In the genomic region with DNA sequence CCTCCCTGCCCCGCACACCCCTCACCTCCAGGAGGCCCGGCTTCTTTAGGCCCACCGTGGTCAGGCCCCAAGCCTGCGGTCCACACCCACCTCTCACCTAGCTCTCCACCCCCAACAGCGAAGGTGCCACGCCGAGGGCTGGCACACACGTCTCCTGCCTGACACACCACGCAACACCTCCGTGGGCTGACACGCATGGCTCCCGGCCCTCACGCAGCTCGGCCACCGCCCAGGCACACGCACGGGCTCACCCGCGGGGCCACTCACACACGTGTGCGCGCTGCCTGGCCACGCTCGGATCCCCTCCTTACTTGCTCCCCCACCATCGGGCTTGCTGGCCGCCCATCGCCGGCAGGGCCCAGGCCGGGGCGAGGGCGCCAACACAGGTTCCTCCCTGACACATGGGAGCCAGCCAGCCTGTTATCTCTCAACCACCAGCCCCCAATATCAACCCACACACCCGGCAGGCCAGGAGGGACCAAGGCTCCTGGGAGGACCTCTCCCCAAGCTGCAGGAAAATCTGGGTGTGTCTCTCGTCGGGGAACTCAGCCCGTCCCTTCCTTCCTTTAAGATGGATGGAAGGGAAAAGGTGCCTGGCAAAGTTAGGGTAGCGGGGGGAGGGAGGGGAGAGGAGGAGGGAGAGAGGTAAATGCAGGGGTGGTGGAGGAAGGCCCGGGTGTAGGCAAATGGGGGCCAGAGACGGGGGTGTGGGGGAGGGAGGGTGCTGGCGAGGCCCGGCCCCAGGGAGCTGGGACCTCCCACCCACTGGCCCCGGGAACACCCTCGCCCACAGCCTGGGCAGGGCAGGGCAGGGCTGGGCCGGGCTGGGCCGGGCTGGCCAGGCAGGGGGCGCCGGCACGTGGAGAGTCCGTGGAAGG, we compare ENCODE assay signal across 8 cellular contexts. TPM values are rescaled to one million over a fixed set of nuclear protein-coding genes. Genes with fewer than 3 reads are reported as not detected.
DNase-seq lines count a peak whose midpoint lies in the region; ATAC-seq, FAIRE-seq and TF ChIP-seq lines count a peak whose summit lies in the region.

No MANE protein-coding gene starts in this region.

- H3K27ac ChIP-seq in Peyer's patch = peak overlapping the region; percentile 98 to 99 (median 98)
- H3K27ac ChIP-seq in adrenal gland = peak overlapping the region in 4 of 5 donors; percentile 65 to 93 (median 80)
- H3K27ac ChIP-seq in small intestine (ENCODE audit: low read depth in 1 of 2, low read length in 1 of 2) = peak overlapping the region; percentile 96 to 97

- DNase-seq in NCI-H2227 (lab: John Stamatoyannopoulos, UW; ENCODE audit: unreplicated experiment) (peak; percentile 50), NCI-H2227 treated with DMSO at 0.1 percent for 48 hours (lab: John Stamatoyannopoulos, UW) (no peak), Peyer's patch (peak; percentile 29 to 70 (median 57)), adrenal gland (peak in 5 of 7 donors; percentile 31 to 57 (median 36)), small intestine (peak; percentile 43), D721Med (ENCODE audit: insufficient read length, low spot score) (no peak)

- H3K36me3 ChIP-seq in Peyer's patch (peaks cover 0 to 32% (median 0%) of the 10 kb centered on the region in 3 donors), adrenal gland (replicated peaks in 1 of 2) (peaks cover 0 to 32% of the 10 kb centered on the region in 2 donors), small intestine (ENCODE audit: control insufficient read depth in 2 of 2, insufficient read depth in 2 of 2, low read length in 2 of 2) (peaks cover 4 to 6% of the 10 kb centered on the region in 2 donors)

- peak overlapping the region; percentile 80 to 98 (median 97) for H3K4me3 ChIP-seq in Peyer's patch
- H3K4me3 ChIP-seq in adrenal gland = peak overlapping the region; percentile 45 to 94 (median 54)
- H3K4me3 ChIP-seq in iPS-11a (ENCODE audit: low read depth, low read length) = peak overlapping the region; percentile 72
- peak overlapping the region; percentile 58 to 80 for H3K4me3 ChIP-seq in small intestine (ENCODE audit: low read depth in 1 of 2, low read length in 2 of 2)

- TF ChIP-seq CTCF in Peyer's patch (IDR thresholded peaks at IDR 0.05) (peak in 1 of 6 experiments; percentile 12), adrenal gland (IDR thresholded peaks at IDR 0.05) (peak in 1 of 6 experiments; percentile 10), D721Med (IDR thresholded peaks at IDR 0.05; ENCODE audit: insufficient read depth, missing control alignments) (no peak)

- ATAC-seq in HG02885 (IDR thresholded peaks at IDR 0.05; ENCODE audit: poor library complexity, unreplicated experiment) = peak; percentile 47

- H3K9me3 ChIP-seq in Peyer's patch (no peaks in the 10 kb centered on the region), adrenal gland (replicated peaks in 1 of 3) (no peaks in the 10 kb centered on the region), small intestine (ENCODE audit: control insufficient read depth, low read depth) (no peaks in the 10 kb centered on the region)

- no peak for FAIRE-seq in small intestine (lab: Jason Lieb, UNC)
- FAIRE-seq in D721Med (lab: Jason Lieb, UNC) = no peak

- H3K27me3 ChIP-seq in Peyer's patch (no peaks in the 10 kb centered on the region), adrenal gland (no peaks in the 10 kb centered on the region), small intestine (ENCODE audit: control insufficient read depth in 2 of 2, insufficient read depth in 2 of 2, low read length in 2 of 2) (no peaks in the 10 kb centered on the region)

- TF ChIP-seq POLR2A in Peyer's patch (IDR thresholded peaks at IDR 0.05) (no peak), adrenal gland (IDR thresholded peaks at IDR 0.05) (no peak)

- intact Hi-C loops in adrenal gland (cut with DNase I) = no loop called here

- 1 to 11% (median 3%) methylated on average over 13 to 48 of the region's 48 CpGs for WGBS in adrenal gland, 4 donors
- WGBS in small intestine, 3 donors = 0 to 2% (median 0%) methylated on average over 39 to 48 of the region's 48 CpGs

- H3K4me1 ChIP-seq in Peyer's patch = peaks cover 4 to 36% (median 15%) of the 10 kb centered on the region in 4 donors
- peaks cover 15 to 22% of the 10 kb centered on the region in 2 donors for H3K4me1 ChIP-seq in adrenal gland (replicated peaks in 1 of 2)
- H3K4me1 ChIP-seq in small intestine (ENCODE audit: control insufficient read depth in 2 of 2, insufficient read depth in 1 of 2, low read depth in 1 of 2, low read length in 1 of 2) = peaks cover 0 to 10% of the 10 kb centered on the region in 2 donors

RNA-seq across cellular contexts. Expression of a gene that starts 0.5 kb away (rescaled TPM):
- total RNA-seq in Peyer's patch (100 to 1,000 TPM in 1 of 4 donors, 10 to 100 TPM in 3; 29.7 to 101 (median 71.3) TPM), adrenal gland (100 to 1,000 TPM in 1 of 8 donors, 10 to 100 TPM in 7; 24.9 to 108 (median 63.8) TPM)
- polyA plus RNA-seq in adrenal gland (100 to 1,000 TPM in 1 of 3 donors, 10 to 100 TPM in 2; 33.6 to 242 (median 64.2) TPM), small intestine (100 to 1,000 TPM in 1 of 3 donors, 10 to 100 TPM in 2; 60.6 to 105 (median 64.6) TPM)

RNA-seq across cellular contexts. Expression of a gene that starts 8.5 kb away (rescaled TPM):
- total RNA-seq in Peyer's patch (10 to 100 TPM in 1 of 4 donors, 1 to 10 TPM in 3; 3.4 to 14.9 (median 6.3) TPM), adrenal gland (1 to 10 TPM in 5 of 8 donors, under 1 TPM in 3; 0.32 to 4.0 (median 2.0) TPM)
- polyA plus RNA-seq in adrenal gland (1 to 10 TPM in 2 of 3 donors, under 1 TPM in 1; 0.88 to 3.0 (median 2.6) TPM), small intestine (10 to 100 TPM in 1 of 3 donors, 1 to 10 TPM in 2; 3.8 to 62.2 (median 6.3) TPM)

RNA-seq across cellular contexts. Expression of a gene that starts 22.3 kb away (rescaled TPM):
- total RNA-seq in Peyer's patch = 10 to 100 TPM; 36.1 to 58.6 (median 38.7) TPM
- total RNA-seq in adrenal gland = 10 to 100 TPM; 17.3 to 38.1 (median 32.3) TPM
- 10 to 100 TPM; 26.2 to 58.3 (median 30.0) TPM for polyA plus RNA-seq in adrenal gland
- 10 to 100 TPM; 36.6 to 40.3 (median 38.9) TPM for polyA plus RNA-seq in small intestine

RNA-seq across cellular contexts. Expression of a gene that starts 22.4 kb away (rescaled TPM):
- total RNA-seq in Peyer's patch (100 to 1,000 TPM in 2 of 4 donors, 10 to 100 TPM in 2; 76.9 to 129 (median 104) TPM), adrenal gland (10 to 100 TPM; 24.7 to 62.3 (median 40.8) TPM)
- polyA plus RNA-seq in adrenal gland (100 to 1,000 TPM in 1 of 3 donors, 10 to 100 TPM in 2; 12.2 to 106 (median 33.3) TPM), small intestine (10 to 100 TPM in 2 of 3 donors, 1 to 10 TPM in 1; 8.9 to 21.5 (median 16.5) TPM)

RNA-seq across cellular contexts. Expression of a gene that starts 29.6 kb away (rescaled TPM):
- total RNA-seq in Peyer's patch (not detected), adrenal gland (under 1 TPM in 3 of 8 donors, not detected in 5; 0.21 to 0.61 (median 0.50) TPM)
- polyA plus RNA-seq in adrenal gland (under 1 TPM in 2 of 3 donors, not detected in 1; 0.15 to 0.40 TPM), small intestine (not detected)

Comparison
In these comparisons a context has a peak if more than half of its experiments do, and no peak if none do; other contexts are left out.
1. DNase-seq: peak in NCI-H2227 (single experiment), Peyer's patch (3 of 3), adrenal gland (5 of 7) and small intestine (single experiment); none in NCI-H2227 treated with DMSO at 0.1 percent for 48 hours (single experiment) and D721Med (single experiment).
2. Peak in every context shown above with its lines, with median percentiles within 50 percentile points of each other: H3K27ac ChIP-seq and H3K4me3 ChIP-seq.